In genomic region chr5:41924872-41925554, GRCh38 we compare ENCODE assay signal across 8 cellular contexts. TPM values are rescaled to one million over a fixed set of nuclear protein-coding genes. Genes with fewer than 3 reads are reported as not detected.
A peak's percentile ranks its signal among the peaks of the same experiment; 100 is the strongest.
DNase-seq lines count a peak whose midpoint lies in the region; TF ChIP-seq lines count a peak whose summit lies in the region.

A gene with protein sequence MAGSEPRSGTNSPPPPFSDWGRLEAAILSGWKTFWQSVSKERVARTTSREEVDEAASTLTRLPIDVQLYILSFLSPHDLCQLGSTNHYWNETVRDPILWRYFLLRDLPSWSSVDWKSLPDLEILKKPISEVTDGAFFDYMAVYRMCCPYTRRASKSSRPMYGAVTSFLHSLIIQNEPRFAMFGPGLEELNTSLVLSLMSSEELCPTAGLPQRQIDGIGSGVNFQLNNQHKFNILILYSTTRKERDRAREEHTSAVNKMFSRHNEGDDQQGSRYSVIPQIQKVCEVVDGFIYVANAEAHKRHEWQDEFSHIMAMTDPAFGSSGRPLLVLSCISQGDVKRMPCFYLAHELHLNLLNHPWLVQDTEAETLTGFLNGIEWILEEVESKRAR (plus strand): TSS chr5:41925281. CDS start chr5:41925310, 29 bp downstream.

- H3K27me3 ChIP-seq in MM.1S (replicated peaks; ENCODE audit: insufficient read depth, low read length), result no peaks in the 10 kb centered on the region
- H3K27me3 ChIP-seq in SJCRH30, result no peaks in the 10 kb centered on the region
- no peaks in the 10 kb centered on the region for H3K27me3 ChIP-seq in suprapubic skin

- peak within 1 kb of the TSS; percentile 89 for H2AFZ ChIP-seq in MM.1S (ENCODE audit: low read length)

- WGBS in suprapubic skin, result 0% methylated on average over 15 of the region's 60 CpGs

- no peaks in the 10 kb centered on the region for H4K20me1 ChIP-seq in MM.1S (ENCODE audit: insufficient read depth, low read length)

- H3K9ac ChIP-seq in MM.1S (ENCODE audit: low read length), result peak within 1 kb of the TSS; percentile 92

- peak; percentile 30 to 74 for TF ChIP-seq POLR2A in suprapubic skin (IDR thresholded peaks at IDR 0.05)

- H3K27ac ChIP-seq in MM.1S (ENCODE audit: low read length) (peak within 1 kb of the TSS; percentile 50; the same call in 1 of the 2 replicates), SJCRH30 (peak within 1 kb of the TSS; percentile 87), suprapubic skin (peak within 1 kb of the TSS; percentile 95)

- H3K9me2 ChIP-seq in MM.1S (replicated peaks; ENCODE audit: insufficient read depth, low read length), result no peaks in the 10 kb centered on the region

- TF ChIP-seq EP300 in suprapubic skin (IDR thresholded peaks at IDR 0.05), result no peak

- H3K4me2 ChIP-seq in MM.1S (ENCODE audit: low read depth, low read length), result peak within 1 kb of the TSS; percentile 75

- no peaks in the 10 kb centered on the region for H3K79me2 ChIP-seq in MM.1S (ENCODE audit: low read length)

- peaks cover 4% of the 10 kb centered on the region; the same call in 1 of the 2 replicates for H3K36me3 ChIP-seq in MM.1S (replicated peaks; ENCODE audit: insufficient read depth, low read length)
- H3K36me3 ChIP-seq in SJCRH30, result peaks cover 19% of the 10 kb centered on the region
- peaks cover under 1% of the 10 kb centered on the region for H3K36me3 ChIP-seq in suprapubic skin

- TF ChIP-seq CTCF in MM.1S (IDR thresholded peaks at IDR 0.05; ENCODE audit: low read length), result peak; percentile 67
- peak in 1 of 2 donors; percentile 52 for TF ChIP-seq CTCF in suprapubic skin (IDR thresholded peaks at IDR 0.05)

- H3F3A ChIP-seq in MM.1S (ENCODE audit: insufficient read depth, low read length), result 0 out of 2 replicates have a peak, but pooled peaks cover 7% of the 10 kb centered on the region

- H3K4me3 ChIP-seq in MM.1S (ENCODE audit: low read length) (peak within 1 kb of the TSS; percentile 80), SJCRH30 (peak within 1 kb of the TSS; percentile 68), suprapubic skin (peak within 1 kb of the TSS; percentile 85)

- H3K9me3 ChIP-seq in MM.1S (replicated peaks; ENCODE audit: insufficient read depth, low read length) (no peaks in the 10 kb centered on the region), SJCRH30 (replicated peaks) (no peaks in the 10 kb centered on the region), suprapubic skin (no peaks in the 10 kb centered on the region)

- DNase-seq in GM04504 (ENCODE audit: low read depth) (peak; percentile 64), HCEC 1CT (peak; percentile 80), MM.1S (peak; percentile 81), SJCRH30 (peak; percentile 81 to 83), foreskin melanocyte (peak; percentile 71), occipital lobe (lab: John Stamatoyannopoulos, UW) (peak; percentile 73), suprapubic skin (ENCODE audit: low spot score in 2 of 2) (peak; percentile 92 to 94)
- DNase-seq in activated naive CD4-positive, alpha-beta T cell (lab: John Stamatoyannopoulos, UW), result peak; percentile 64 to 81 (median 72)

- peaks cover 18% of the 10 kb centered on the region for H3K4me1 ChIP-seq in MM.1S (ENCODE audit: low read length)
- no peaks in the 10 kb centered on the region for H3K4me1 ChIP-seq in SJCRH30
- peaks cover 12% of the 10 kb centered on the region for H3K4me1 ChIP-seq in suprapubic skin

RNA-seq across cellular contexts. Expression of the gene that starts here (rescaled TPM):
- total RNA-seq in SJCRH30 (2014; rRNA removed; shearing (Covaris generic)), result 5.6 TPM in 2 replicates
- total RNA-seq in occipital lobe (18.6 TPM), suprapubic skin (10 to 100 TPM in 1 of 4 donors, 1 to 10 TPM in 3; 8.7 to 16.4 (median 9.9) TPM)

Comparison
In these comparisons a context has a peak if more than half of its experiments do, and no peak if none do; other contexts are left out.
1. Peak in every context shown above with its lines: DNase-seq, H3K4me3 ChIP-seq and H3K27ac ChIP-seq.